In genomic region chr10:107834706-107835105, GRCh38 we compare ENCODE assay signal across 22 cellular contexts.
"Had no signal": no experiment of that assay in that cellular context is flagged by ENCODE, and none has a peak within 500 bp of the region (broad histone marks: within the 10 kb centered on the region; RNA-seq: fewer than 3 reads in every experiment).

No MANE protein-coding gene starts in this region.

- H3K27me3 ChIP-seq: esophagus squamous epithelium, foreskin keratinocyte, hepatocyte, neural progenitor cell, ovary, suprapubic skin, tibial artery had no signal

- H3K9me3 Mint-ChIP-seq: neural progenitor cell had no signal

- H3K27ac Mint-ChIP-seq: natural killer cell treated with Interleukin-12 subunit alpha and Interleukin-12 subunit beta and Interleukin-15 and Interleukin-18, amount 100 ng/mL, for 72 hours; neural progenitor cell had no signal

- H3K79me2 ChIP-seq: hepatocyte had no signal

- H3K36me3 ChIP-seq: esophagus squamous epithelium, left ventricle myocardium inferior, lower lobe of right lung, ovary, suprapubic skin, tibial artery had no signal

- FAIRE-seq: kidney had no signal

- H3K9me3 ChIP-seq: esophagus squamous epithelium, lower lobe of right lung, ovary, suprapubic skin, tibial artery had no signal

- H3K27ac ChIP-seq: coronary artery, dorsolateral prefrontal cortex, esophagus squamous epithelium, foreskin keratinocyte, hepatocyte, left ventricle myocardium inferior, lower lobe of right lung, neural progenitor cell, ovary, suprapubic skin, tibial artery had no signal

- H3K4me1 ChIP-seq: esophagus squamous epithelium, left ventricle myocardium inferior, lower lobe of right lung, suprapubic skin, tibial artery had no signal

- H3K4me2 ChIP-seq: hepatocyte, neural progenitor cell, smooth muscle cell had no signal

- H3K4me3 Mint-ChIP-seq: natural killer cell treated with Interleukin-12 subunit alpha and Interleukin-12 subunit beta and Interleukin-15 and Interleukin-18, amount 100 ng/mL, for 72 hours; neural progenitor cell had no signal

- H2AFZ ChIP-seq: hepatocyte, neural progenitor cell had no signal

- H3K4me3 ChIP-seq: coronary artery, dorsolateral prefrontal cortex, esophagus squamous epithelium, hepatocyte, left ventricle myocardium inferior, lower lobe of right lung, neural progenitor cell, ovary, smooth muscle cell, suprapubic skin, tibial artery had no signal

- DNase-seq: dorsolateral prefrontal cortex; effector CD8-positive, alpha-beta T cell; esophagus squamous epithelium; kidney; left cardiac atrium; left ventricle myocardium inferior; lower lobe of right lung; mesenchymal stem cell; midbrain; nucleus accumbens; ovary; right cardiac atrium; stimulated activated CD4-positive, alpha-beta T cell treated with anti-CD3 and anti-CD28 coated beads, Interleukin-2, amount 100 ng/mL, for 48 hours; stimulated activated naive CD4-positive, alpha-beta T cell treated with Interleukin-2 at 50 U/mL for 16 hours; tibial artery had no signal

- H3K27me3 Mint-ChIP-seq: natural killer cell treated with Interleukin-12 subunit alpha and Interleukin-12 subunit beta and Interleukin-15 and Interleukin-18, amount 100 ng/mL, for 72 hours had no signal

- H3K36me3 Mint-ChIP-seq: natural killer cell treated with Interleukin-12 subunit alpha and Interleukin-12 subunit beta and Interleukin-15 and Interleukin-18, amount 100 ng/mL, for 72 hours; neural progenitor cell had no signal

- ATAC-seq: foreskin keratinocyte; left cardiac atrium; lower lobe of right lung; natural killer cell treated with Interleukin-12 subunit alpha and Interleukin-12 subunit beta and Interleukin-15 and Interleukin-18, amount 100 ng/mL, for 72 hours; right cardiac atrium had no signal

- H3K9ac ChIP-seq: neural progenitor cell had no signal
